8 cellular contexts compared by ENCODE assay signal in the genomic region with DNA sequence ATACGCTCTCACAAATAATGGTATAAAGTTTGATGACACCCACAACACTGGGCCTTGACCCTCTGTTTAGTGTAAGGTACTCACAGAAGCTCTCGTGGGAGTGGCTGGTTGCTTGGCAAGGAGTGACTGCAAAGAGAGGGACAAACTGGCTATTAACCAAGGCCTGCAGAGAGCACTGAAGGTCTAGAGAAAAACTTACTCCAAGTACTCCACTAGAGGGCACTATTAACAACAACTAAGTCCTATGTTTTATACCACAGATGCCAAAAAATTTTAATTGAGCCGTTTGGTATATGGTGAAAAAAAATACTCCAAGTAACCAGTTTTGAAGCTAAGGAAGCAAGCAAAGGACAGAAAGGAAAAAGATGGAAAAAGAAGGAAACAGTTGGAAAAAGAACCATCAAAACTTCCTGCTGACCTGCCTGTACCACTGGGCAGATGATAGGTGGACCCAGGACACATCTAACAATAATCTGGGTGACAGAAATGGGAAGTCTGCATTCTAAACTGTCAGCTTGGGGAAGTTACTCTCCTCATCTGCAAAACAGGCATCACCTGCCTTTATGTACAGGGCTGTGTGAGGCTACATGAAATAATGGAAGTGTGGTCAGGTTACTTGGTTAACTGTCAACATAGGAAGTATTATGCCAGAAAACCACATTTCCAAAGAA. TPM values are rescaled to one million over a fixed set of nuclear protein-coding genes. Genes with fewer than 3 reads are reported as not detected.
DNase-seq lines count a peak whose midpoint lies in the region; ATAC-seq and TF ChIP-seq lines count a peak whose summit lies in the region.

No MANE protein-coding gene starts in this region.

- H3K27me3 Mint-ChIP-seq in brain: no peaks in the 10 kb centered on the region
- H3K27me3 Mint-ChIP-seq in T-helper 2 cell treated with Interferon-gamma antibody and Interleukin-4, amounts not matched to agents 5 μg/mL and 100 μg/mL, for 36 hours (ENCODE audit: low read depth): no peaks in the 10 kb centered on the region

- H3K9me3 Mint-ChIP-seq in brain: no peaks in the 10 kb centered on the region
- H3K9me3 Mint-ChIP-seq in T-helper 2 cell treated with Interferon-gamma antibody and Interleukin-4, amounts not matched to agents 5 μg/mL and 100 μg/mL, for 36 hours: no peaks in the 10 kb centered on the region

- peak; percentile 51 for ATAC-seq in HG03432 (IDR thresholded peaks at IDR 0.05; ENCODE audit: unreplicated experiment)
- ATAC-seq in GM21619 (IDR thresholded peaks at IDR 0.05; ENCODE audit: unreplicated experiment): no peak

- H3K4me1 Mint-ChIP-seq in brain: peaks cover 11% of the 10 kb centered on the region
- peaks cover 7% of the 10 kb centered on the region for H3K4me1 Mint-ChIP-seq in T-helper 2 cell treated with Interferon-gamma antibody and Interleukin-4, amounts not matched to agents 5 μg/mL and 100 μg/mL, for 36 hours (ENCODE audit: low read depth)

- peak overlapping the region; percentile 9 to 84 (median 81) for H3K27ac Mint-ChIP-seq in brain
- no peak overlapping the region for H3K27ac Mint-ChIP-seq in T-helper 2 cell treated with Interferon-gamma antibody and Interleukin-4, amounts not matched to agents 5 μg/mL and 100 μg/mL, for 36 hours

- no peak overlapping the region for H3K4me3 Mint-ChIP-seq in brain
- H3K4me3 Mint-ChIP-seq in T-helper 2 cell treated with Interferon-gamma antibody and Interleukin-4, amounts not matched to agents 5 μg/mL and 100 μg/mL, for 36 hours: no peak overlapping the region

- TF ChIP-seq CTCF in brain (conservative IDR thresholded peaks at IDR 0.05): peak; percentile 74 to 76

- H3K36me3 Mint-ChIP-seq in brain: peaks cover 86% of the 10 kb centered on the region
- peaks cover 52% of the 10 kb centered on the region for H3K36me3 Mint-ChIP-seq in T-helper 2 cell treated with Interferon-gamma antibody and Interleukin-4, amounts not matched to agents 5 μg/mL and 100 μg/mL, for 36 hours (ENCODE audit: low read depth)

- DNase-seq in DMS153 (lab: John Stamatoyannopoulos, UW) (peak; percentile 21), NCI-H748 treated with DMSO at 0.1 percent for 48 hours (lab: John Stamatoyannopoulos, UW) (peak; percentile 16), iPS-NIHi11 (ENCODE audit: low spot score) (peak; percentile 74), stromal cell of bone marrow (ENCODE audit: low read depth) (peak; percentile 54)
- no peak for DNase-seq in T-helper 2 cell treated with Interferon-gamma antibody and Interleukin-4, amounts not matched to agents 5 μg/mL and 100 μg/mL, for 36 hours (ENCODE audit: low spot score)

RNA-seq across cellular contexts. Expression of gene DYNC1LI2, which starts 23.2 kb away (rescaled TPM):
- polyA plus RNA-seq in brain (ENCODE audit: insufficient read depth, low read depth, low replicate concordance): 114 TPM

RNA-seq across cellular contexts. Expression of gene CMTM4, which starts 31.7 kb away (rescaled TPM):
- 34.3 TPM for polyA plus RNA-seq in brain (ENCODE audit: insufficient read depth, low read depth, low replicate concordance)
